ENCODE assay signal across 1 cellular context in genomic region chr16:19375561-19376158, GRCh38.
TF ChIP-seq lines count a peak whose summit lies in the region.

No MANE protein-coding gene starts in this region.

TF ChIP-seq in K562, 482 proteins besides CTCF, POLR2A, EP300 and RAD21 (continued from another document):
- no peak for TF ChIP-seq ZNF398 (CRISPR knock-in tag; IDR thresholded peaks at IDR 0.05)
- TF ChIP-seq NCOA1 (IDR thresholded peaks at IDR 0.05; ENCODE audit: low read depth), result no peak
